ENCODE assay signal across 9 cellular contexts in genomic region chr10:99917963-99918825, GRCh38.
DNase-seq lines count a peak whose midpoint lies in the region; ATAC-seq and TF ChIP-seq lines count a peak whose summit lies in the region.
"Had no signal": no experiment of that assay in that cellular context is flagged by ENCODE, and none has a peak within 500 bp of the region (broad histone marks: within the 10 kb centered on the region; RNA-seq: fewer than 3 reads in every experiment).

No MANE protein-coding gene starts in this region.

- H3K9me2 ChIP-seq in GM23248 (ENCODE audit: insufficient read depth) = no peaks in the 10 kb centered on the region

- H3K36me3 ChIP-seq in GM23248 (ENCODE audit: low read depth) (no peaks in the 10 kb centered on the region; the same call in 1 of the 2 replicates), body of pancreas (replicated peaks in 1 of 2; ENCODE audit: insufficient read depth in 1 of 2, low read depth in 2 of 2) (no peaks in the 10 kb centered on the region), iPS-15b (ENCODE audit: control insufficient read depth, insufficient read depth, low read length) (peaks cover under 1% of the 10 kb centered on the region)

- peaks cover 100% of the 10 kb centered on the region for H3K79me2 ChIP-seq in GM23248 (ENCODE audit: insufficient read depth)

- no peak for ATAC-seq in body of pancreas
- ATAC-seq in GM18867 (IDR thresholded peaks at IDR 0.05; ENCODE audit: unreplicated experiment) = no peak

- 22 to 24% methylated on average over 10 of the region's 10 CpGs for WGBS in GM23248 (ENCODE audit: low coverage in 1 of 2, low lambda C conversion rate in 2 of 2, missing lambda C conversion rate in 2 of 2), 2 experiments
- 11 to 12% methylated on average over 9 to 10 of the region's 10 CpGs for WGBS in body of pancreas, 2 donors

- intact Hi-C loops in body of pancreas (cut with DNase I) = no loop called here

- DNase-seq in GM23248 (peak; percentile 81), body of pancreas (peak in 3 of 4 donors; percentile 36 to 64 (median 48)), retinal pigment epithelial cell (ENCODE audit: low read depth) (no peak), NCI-H2081 (lab: John Stamatoyannopoulos, UW) (no peak), NCI-H1105 (lab: John Stamatoyannopoulos, UW) (no peak), NCI-H146 treated with DMSO at 0.1 percent for 48 hours (lab: John Stamatoyannopoulos, UW; ENCODE audit: unreplicated experiment) (no peak)
- DNase-seq: NCI-H1694 had no signal

- H3K27ac ChIP-seq in GM23248 (peak overlapping the region; percentile 73), body of pancreas (peak overlapping the region; percentile 63 to 80 (median 74))

- peak overlapping the region; percentile 72 for H3K4me2 ChIP-seq in GM23248 (ENCODE audit: unreplicated experiment)

- H3K9ac ChIP-seq in GM23248 = peak overlapping the region; percentile 67
- H3K9ac ChIP-seq in iPS-15b (ENCODE audit: low read depth, low read length) = peak overlapping the region; percentile 41

- TF ChIP-seq POLR2A in body of pancreas (IDR thresholded peaks at IDR 0.05) = no peak

- peak overlapping the region; percentile 49 for H3K4me3 ChIP-seq in GM23248
- no peak overlapping the region for H3K4me3 ChIP-seq in body of pancreas
- peak overlapping the region; percentile 45 for H3K4me3 ChIP-seq in iPS-15b (ENCODE audit: low read depth, low read length)
- H3K4me3 ChIP-seq in retinal pigment epithelial cell (ENCODE audit: low read length) = peak overlapping the region; percentile 51

- H3K4me1 ChIP-seq in GM23248 (ENCODE audit: insufficient read depth) (peaks cover 27% of the 10 kb centered on the region), body of pancreas (peaks cover 70% of the 10 kb centered on the region), iPS-15b (ENCODE audit: control insufficient read depth, insufficient read depth, low read length) (peaks cover 12% of the 10 kb centered on the region)

- no peaks in the 10 kb centered on the region for H4K20me1 ChIP-seq in GM23248 (ENCODE audit: insufficient read depth)

- peaks cover 14% of the 10 kb centered on the region for H3F3A ChIP-seq in GM23248 (ENCODE audit: insufficient read depth)

- in situ Hi-C loops in GM23248 (cut with MboI) = no loop called here

- H3K27me3 ChIP-seq in GM23248 (replicated peaks; ENCODE audit: insufficient read depth) (no peaks in the 10 kb centered on the region), body of pancreas (no peaks in the 10 kb centered on the region), iPS-15b (ENCODE audit: control insufficient read depth, insufficient read depth, low read length) (no peaks in the 10 kb centered on the region)

- 0 out of 2 replicates have a peak overlapping the region, but pooled peaks have one; percentile 2 for H2AFZ ChIP-seq in GM23248

- H3K9me3 ChIP-seq in GM23248 (ENCODE audit: low read depth) (no peaks in the 10 kb centered on the region), body of pancreas (no peaks in the 10 kb centered on the region), iPS-15b (ENCODE audit: control insufficient read depth, insufficient read depth, low read length) (no peaks in the 10 kb centered on the region)

- TF ChIP-seq CTCF in body of pancreas (IDR thresholded peaks at IDR 0.05) = no peak
- no peak for TF ChIP-seq CTCF in retinal pigment epithelial cell (conservative IDR thresholded peaks at IDR 0.05; ENCODE audit: low read depth, low read length)

Comparison
In these comparisons a context has a peak if more than half of its experiments do, and no peak if none do; other contexts are left out.
1. DNase-seq: peak in GM23248 (single experiment) and body of pancreas (3 of 4); none in retinal pigment epithelial cell (single experiment), NCI-H2081 (0 of 2), NCI-H1105 (single experiment) and NCI-H146 treated with DMSO at 0.1 percent for 48 hours (single experiment).
2. H3K4me3 ChIP-seq: peak in GM23248 (single experiment), iPS-15b (single experiment) and retinal pigment epithelial cell (single experiment); none in body of pancreas (0 of 2).